10 cellular contexts compared by ENCODE assay signal in genomic region chr16:73890524-73891500, GRCh38.
DNase-seq lines count a peak whose midpoint lies in the region; ATAC-seq and TF ChIP-seq lines count a peak whose summit lies in the region.
"Had no signal": no experiment of that assay in that cellular context is flagged by ENCODE, and none has a peak within 500 bp of the region (broad histone marks: within the 10 kb centered on the region; RNA-seq: fewer than 3 reads in every experiment).

No MANE protein-coding gene starts in this region.

- H3K4me2 ChIP-seq in IMR-90 (ENCODE audit: low read depth, low read length) (peak overlapping the region; percentile 76; the same call in 1 of the 2 replicates), neural cell (ENCODE audit: low read length) (peak overlapping the region; percentile 79)
- H3K4me2 ChIP-seq: KMS-11 had no signal

- H2AFZ ChIP-seq in IMR-90 (replicated peaks; ENCODE audit: low read length, poor library complexity) (peak overlapping the region; percentile 49), neural cell (ENCODE audit: low read depth, low read length) (no peak overlapping the region)

- no peak for TF ChIP-seq RAD21 in IMR-90 (IDR thresholded peaks at IDR 0.05; ENCODE audit: low read length)
- peak; percentile 47 for TF ChIP-seq RAD21 in neural cell (conservative IDR thresholded peaks at IDR 0.05)

- WGBS in IMR-90 (ENCODE audit: extremely low coverage in 2 of 2, insufficient read length in 1 of 2), 2 experiments: 0% methylated on average over 2 of the region's 24 CpGs; no CpG with 5 or more reads in 1 of the 2 experiments

- H2AK5ac ChIP-seq in IMR-90 (ENCODE audit: low read depth, low read length): no peak overlapping the region

- H3K9ac ChIP-seq in ES-I3 (ENCODE audit: low read depth, low read length): peak overlapping the region; percentile 42; the same call in 1 of the 2 replicates
- no peak overlapping the region for H3K9ac ChIP-seq in IMR-90 (ENCODE audit: low read depth, low read length)
- H3K9ac ChIP-seq in neural cell (ENCODE audit: low read length): peak overlapping the region; percentile 82
- H3K9ac ChIP-seq: KMS-11 had no signal

- H4K5ac ChIP-seq in IMR-90 (ENCODE audit: low read depth, low read length): no peak overlapping the region

- dilution Hi-C loops in IMR-90 (cut with HindIII; ENCODE audit: low sequenced_read_pairs, unreplicated experiment): no loop called here

- CTCF ChIA-PET in IMR-90 (lab: Yijun Ruan, JAX): no interaction called here

- H3K23ac ChIP-seq in IMR-90 (ENCODE audit: low read depth, low read length): no peak overlapping the region

- peak; percentile 4 for DNase-seq in IMR-90
- DNase-seq in HT-29 (ENCODE audit: low spot score): no peak
- DNase-seq in NCI-H2081 treated with DMSO at 0.1 percent for 48 hours (lab: John Stamatoyannopoulos, UW): no peak
- DNase-seq in C1 segment of cervical spinal cord (lab: John Stamatoyannopoulos, UW): no peak
- DNase-seq: activated gamma-delta T cell had no signal

- H3K4ac ChIP-seq in IMR-90 (ENCODE audit: low read depth, low read length): no peak overlapping the region

- H2BK5ac ChIP-seq in IMR-90 (ENCODE audit: low read depth, low read length, poor library complexity, severe bottlenecking): no peak overlapping the region

- TF ChIP-seq EP300 in neural cell (conservative IDR thresholded peaks at IDR 0.05; ENCODE audit: poor library complexity, severe bottlenecking): peak; percentile 90

- no peak overlapping the region for H2AK9ac ChIP-seq in IMR-90 (replicated peaks; ENCODE audit: low read depth, low read length, poor library complexity)

- H3K9me2 ChIP-seq in neural cell (ENCODE audit: insufficient read depth, low read length): no peaks in the 10 kb centered on the region

- H4K91ac ChIP-seq in IMR-90 (ENCODE audit: insufficient read depth, low read depth, low read length): no peak overlapping the region

- H3K9me3 ChIP-seq in ES-I3 (ENCODE audit: control insufficient read depth, insufficient read depth, low read length) (no peaks in the 10 kb centered on the region), IMR-90 (ENCODE audit: control insufficient read depth, insufficient read depth, low read length) (no peaks in the 10 kb centered on the region), neural cell (ENCODE audit: low read length) (no peaks in the 10 kb centered on the region)

- H3K27me3 ChIP-seq in IMR-90 (ENCODE audit: control insufficient read depth, insufficient read depth, low read length) (no peaks in the 10 kb centered on the region; the same call in 1 of the 2 replicates), neural cell (ENCODE audit: insufficient read depth, low read depth, low read length) (no peaks in the 10 kb centered on the region)

- H3K4me3 ChIP-seq in IMR-90 (ENCODE audit: insufficient read depth, low read depth, low read length): no peak overlapping the region
- H3K4me3 ChIP-seq in neural cell (ENCODE audit: low read length): peak overlapping the region; percentile 59

- no peak overlapping the region for H2BK20ac ChIP-seq in IMR-90 (ENCODE audit: low read depth, low read length)

- POLR2A ChIA-PET in IMR-90 (lab: Charles Lee; ENCODE audit: unreplicated experiment): no interaction called here

- TF ChIP-seq CTCF in IMR-90 (conservative IDR thresholded peaks at IDR 0.05; ENCODE audit: low read depth, low read length) (no peak), neural cell (IDR thresholded peaks at IDR 0.05; ENCODE audit: poor library complexity, severe bottlenecking) (no peak)

- H3F3A ChIP-seq in neural cell (ENCODE audit: insufficient read depth, low read length, poor library complexity, severe bottlenecking): peaks cover 9% of the 10 kb centered on the region

- intact Hi-C loops in IMR-90 (cut with micrococcal nuclease): no loop called here

- H3K18ac ChIP-seq in IMR-90 (ENCODE audit: low read depth, low read length): no peak overlapping the region

- no peak overlapping the region for H3K14ac ChIP-seq in IMR-90 (replicated peaks; ENCODE audit: low read depth, low read length)

- no peak overlapping the region for H2BK15ac ChIP-seq in IMR-90 (ENCODE audit: low read depth, low read length)

- no peaks in the 10 kb centered on the region for H3K9me1 ChIP-seq in IMR-90 (ENCODE audit: insufficient read depth, low read length)

- peaks cover 13% of the 10 kb centered on the region; the same call in 1 of the 2 replicates for H3K4me1 ChIP-seq in ES-I3 (ENCODE audit: insufficient read depth, low read length)
- no peaks in the 10 kb centered on the region for H3K4me1 ChIP-seq in IMR-90 (ENCODE audit: control insufficient read depth, insufficient read depth, low read length)

- no peak overlapping the region for H3K27ac ChIP-seq in IMR-90 (ENCODE audit: insufficient read depth, low read length)
- peak overlapping the region; percentile 19 for H3K27ac ChIP-seq in cingulate gyrus (ENCODE audit: low read depth, low read length)
- peak overlapping the region; percentile 99 for H3K27ac ChIP-seq in neural cell (ENCODE audit: low read length)
- H3K27ac ChIP-seq: KMS-11 had no signal

- H3K79me1 ChIP-seq in IMR-90 (ENCODE audit: low read depth in 1 of 2, low read length in 2 of 2): no peaks in the 10 kb centered on the region

- H3K79me2 ChIP-seq in neural cell (replicated peaks; ENCODE audit: insufficient read depth, low read length): peaks cover 45% of the 10 kb centered on the region

- H2BK120ac ChIP-seq in IMR-90 (ENCODE audit: low read depth, low read length): no peak overlapping the region

- no peaks in the 10 kb centered on the region for H4K20me1 ChIP-seq in IMR-90 (ENCODE audit: insufficient read depth, low read length)
- H4K20me1 ChIP-seq in neural cell (ENCODE audit: insufficient read depth): no peaks in the 10 kb centered on the region

- no peak overlapping the region for H4K8ac ChIP-seq in IMR-90 (ENCODE audit: low read depth in 2 of 2, low read length in 2 of 2)

- in situ Hi-C loops in IMR-90 (cut with MboI; ENCODE audit: low sequenced_read_pairs): loop anchor here (25.0 kb wide), 2 partner anchors 1379 to 1654 kb away; no protein-coding TSS in a partner anchor

- H3K36me3 ChIP-seq in ES-I3 (ENCODE audit: insufficient read depth, low read length) (no peaks in the 10 kb centered on the region), IMR-90 (ENCODE audit: control insufficient read depth, insufficient read depth, low read length) (no peaks in the 10 kb centered on the region), neural cell (ENCODE audit: insufficient read depth, low read length) (no peaks in the 10 kb centered on the region)

- no TSS peak for BruUV-seq in IMR-90 (replicated peaks; lab: Mats Ljungman, UMichigan)

- no peak for TF ChIP-seq POLR2A in IMR-90 (IDR thresholded peaks at IDR 0.05; ENCODE audit: low read depth, low read length)

- no peak for ATAC-seq in IMR-90 (ENCODE audit: low read depth)
- ATAC-seq: sciatic nerve had no signal

- no peak overlapping the region for H3K56ac ChIP-seq in IMR-90 (ENCODE audit: extremely low read depth, insufficient read depth, low read length)

TF ChIP-seq in IMR-90, 13 proteins besides CTCF, POLR2A, EP300 and RAD21 (continues in another document):
- no peak for TF ChIP-seq RFX5 (IDR thresholded peaks at IDR 0.05; ENCODE audit: low read depth, low read length)
- TF ChIP-seq MAFK (IDR thresholded peaks at IDR 0.05; ENCODE audit: low read depth, low read length): no peak
- no peak for TF ChIP-seq USF2 (IDR thresholded peaks at IDR 0.05; ENCODE audit: low read depth, low read length)
- no peak for TF ChIP-seq BHLHE40 (IDR thresholded peaks at IDR 0.05; ENCODE audit: low read depth, low read length)
- no peak for TF ChIP-seq SMC3 (IDR thresholded peaks at IDR 0.05; ENCODE audit: low read depth, low read length)
- TF ChIP-seq MXI1 (IDR thresholded peaks at IDR 0.05; ENCODE audit: borderline replicate concordance, low read depth, low read length): no peak
- no peak for TF ChIP-seq CEBPB (IDR thresholded peaks at IDR 0.05; ENCODE audit: low read depth, low read length)
- TF ChIP-seq FOS (IDR thresholded peaks at IDR 0.05; ENCODE audit: low read depth, low read length): no peak
- no peak for TF ChIP-seq CHD1 (IDR thresholded peaks at IDR 0.05; ENCODE audit: low read depth, low read length)
- no peak for TF ChIP-seq MAZ (IDR thresholded peaks at IDR 0.05; ENCODE audit: borderline replicate concordance, low read depth, low read length)
- TF ChIP-seq RCOR1 (IDR thresholded peaks at IDR 0.05; ENCODE audit: insufficient replicate concordance, low read length): no peak

TF ChIP-seq in neural cell, 6 proteins besides CTCF, POLR2A, EP300 and RAD21:
- peak; percentile 87 for TF ChIP-seq REST (IDR thresholded peaks at IDR 0.05; ENCODE audit: borderline replicate concordance)
- peak; percentile 75 for TF ChIP-seq POLR2AphosphoS5 (IDR thresholded peaks at IDR 0.05)
- peak; percentile 89 for TF ChIP-seq MXI1 (conservative IDR thresholded peaks at IDR 0.05; ENCODE audit: poor library complexity, severe bottlenecking)
- peak; percentile 62 for TF ChIP-seq TAF1 (IDR thresholded peaks at IDR 0.05; ENCODE audit: low read depth)
- TF ChIP-seq EZH2 (IDR thresholded peaks at IDR 0.05; ENCODE audit: borderline replicate concordance, insufficient read depth, low read length, poor library complexity, severe bottlenecking): no peak
- TF ChIP-seq SMC3 (conservative IDR thresholded peaks at IDR 0.05; ENCODE audit: poor library complexity): peak; percentile 28
